9 cellular contexts compared by ENCODE assay signal in the genomic region with DNA sequence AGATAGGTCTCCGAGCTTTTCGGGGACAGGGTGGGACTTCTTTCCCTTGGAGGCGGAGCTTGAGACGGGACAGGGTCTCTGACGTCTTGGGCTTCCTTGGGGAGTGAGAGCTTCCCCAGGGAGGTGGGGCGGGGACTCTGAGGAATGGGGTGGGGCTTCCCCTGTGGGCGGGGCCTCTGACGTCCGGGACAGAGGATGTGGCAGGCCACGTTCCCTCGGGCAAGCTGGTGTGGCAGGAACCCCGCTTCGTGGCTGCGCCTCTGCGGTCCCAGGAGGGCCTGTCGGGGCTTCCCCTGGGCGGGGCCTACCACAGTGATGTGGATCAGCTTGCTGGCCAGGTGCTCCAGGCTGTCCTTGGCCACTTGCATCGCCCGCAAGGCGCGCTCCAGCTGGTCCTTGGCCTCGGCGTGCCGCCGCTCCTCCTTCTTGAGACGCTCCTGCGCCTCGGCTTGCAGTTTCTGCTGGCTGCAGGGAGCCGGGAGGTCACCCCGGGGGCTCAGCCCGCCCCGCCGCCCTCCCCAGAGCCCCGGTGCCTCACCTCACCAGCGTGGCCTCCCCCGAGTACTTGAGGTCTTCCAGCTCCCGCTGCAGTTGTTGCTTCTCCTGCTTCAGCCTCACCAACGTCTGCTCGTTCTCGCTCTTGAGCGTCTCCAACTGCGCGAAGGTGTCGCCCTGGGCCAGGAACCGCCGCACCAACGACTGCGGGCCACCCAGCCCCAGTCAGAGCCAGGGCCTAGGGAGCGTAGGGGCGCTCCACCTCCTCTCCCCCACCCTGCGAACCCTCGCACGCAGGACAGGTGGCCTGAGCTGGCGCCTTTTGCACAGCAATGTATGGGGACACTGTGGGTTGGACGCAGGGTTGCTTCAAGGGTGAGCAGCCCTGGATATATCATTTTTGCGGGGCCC. TPM values are rescaled to one million over a fixed set of nuclear protein-coding genes. Genes with fewer than 3 reads are reported as not detected.
DNase-seq lines count a peak whose midpoint lies in the region; ATAC-seq, FAIRE-seq and TF ChIP-seq lines count a peak whose summit lies in the region.
"Had no signal": no experiment of that assay in that cellular context is flagged by ENCODE, and none has a peak within 500 bp of the region (broad histone marks: within the 10 kb centered on the region; RNA-seq: fewer than 3 reads in every experiment).

No MANE protein-coding gene starts in this region.

- peaks cover 56% of the 10 kb centered on the region for H3K27me3 Mint-ChIP-seq in activated CD4-positive, alpha-beta memory T cell treated with anti-CD3 and anti-CD28 coated beads, Interleukin-2, amount 10 ng/mL, durations not matched to agents 7 days and 5 days

- H3K36me3 Mint-ChIP-seq in activated CD4-positive, alpha-beta memory T cell treated with anti-CD3 and anti-CD28 coated beads, Interleukin-2, amount 10 ng/mL, durations not matched to agents 7 days and 5 days (ENCODE audit: low read depth) = no peaks in the 10 kb centered on the region

- peak; percentile 10 for DNase-seq in NCI-H2107 treated with DMSO at 0.1 percent for 48 hours (lab: John Stamatoyannopoulos, UW; ENCODE audit: unreplicated experiment)
- DNase-seq in NCI-H2107 (lab: John Stamatoyannopoulos, UW) = no peak
- peak; percentile 85 for DNase-seq in activated CD4-positive, alpha-beta memory T cell treated with anti-CD3 and anti-CD28 coated beads, Interleukin-2, amount 10 ng/mL, durations not matched to agents 7 days and 5 days
- peak; percentile 88 to 99 for DNase-seq in H1 (ENCODE audit: low read depth in 1 of 2, low spot score in 2 of 2)
- DNase-seq in stimulated activated CD8-positive, alpha-beta memory T cell treated with anti-CD3 and anti-CD28 coated beads, Interleukin-7, amount 100 ng/mL, for 48 hours (ENCODE audit: extremely low read depth in 1 of 2, low read depth in 1 of 2) = peak; percentile 49 to 74
- no peak for DNase-seq in PC-3

- H3K4me1 Mint-ChIP-seq in activated CD4-positive, alpha-beta memory T cell treated with anti-CD3 and anti-CD28 coated beads, Interleukin-2, amount 10 ng/mL, durations not matched to agents 7 days and 5 days = peaks cover 34% of the 10 kb centered on the region

- H3K18ac ChIP-seq in H1 (ENCODE audit: extremely low read depth, low read length) = peak overlapping the region; percentile 60

- intact Hi-C loops in PC-3 (cut with micrococcal nuclease) = no loop called here

- no TSS peak for BruUV-seq in PC-3 (replicated peaks; lab: Mats Ljungman, UMichigan)

- POLR2A ChIA-PET in activated CD4-positive, alpha-beta memory T cell treated with anti-CD3 and anti-CD28 coated beads, Interleukin-2, amount 10 ng/mL, durations not matched to agents 7 days and 5 days (lab: Charles Lee) = interaction anchor here (0.9 to 2.3 kb wide), 5 partner anchors 13 to 60 kb away, joined by 3 to 7 read pairs (median 4); partner anchors contain the start of genes ODAD3 and PRKCSH
- POLR2A ChIA-PET in H1 (lab: Charles Lee; ENCODE audit: partially characterized antibody) (interaction anchor here (0.9 to 4.9 kb wide), 11 partner anchors 13 to 175 kb away, joined by 3 to 29 read pairs (median 11); partner anchors contain the start of genes ELAVL3, EPOR, ODAD3 and PRKCSH), PC-3 (lab: Charles Lee; ENCODE audit: unreplicated experiment) (no interaction called here)

- H3K4ac ChIP-seq in H1 (replicated peaks; ENCODE audit: insufficient read length, low read depth, low read length) = no peak overlapping the region

- no peaks in the 10 kb centered on the region for H3K36me3 ChIP-seq in HUES64 (ENCODE audit: insufficient read depth, low read length)
- H3K36me3 ChIP-seq in H1 (ENCODE audit: control insufficient read depth in 2 of 4, insufficient read depth in 4 of 4, low read length in 3 of 4) = no peaks in the 10 kb centered on the region
- no peaks in the 10 kb centered on the region for H3K36me3 ChIP-seq in mucosa of stomach (ENCODE audit: control insufficient read depth, insufficient read depth, low read length)
- no peaks in the 10 kb centered on the region for H3K36me3 ChIP-seq in PC-3 (ENCODE audit: low read depth, low read length)

- 0 out of 2 replicates have a peak overlapping the region, but pooled peaks have one; percentile 53 for H2AK5ac ChIP-seq in H1 (ENCODE audit: low read depth, low read length)

- TF ChIP-seq RAD21 in H1 (IDR thresholded peaks at IDR 0.05 in 1 of 2, conservative IDR thresholded peaks at IDR 0.05 in 1 of 2; ENCODE audit: low read depth in 2 of 2, low read length in 2 of 2) = no peak

- H3K4me2 ChIP-seq in H1 (ENCODE audit: insufficient read depth in 1 of 2, low read depth in 2 of 2, low read length in 2 of 2) = peak overlapping the region; percentile 90 to 98
- no peak overlapping the region for H3K4me2 ChIP-seq in PC-3 (ENCODE audit: low read length)

- TF ChIP-seq CTCF in H1 (IDR thresholded peaks at IDR 0.05; ENCODE audit: control extremely low read depth in 1 of 3, insufficient read depth in 1 of 3, low read depth in 1 of 3, low read length in 3 of 3) (no peak), PC-3 (conservative IDR thresholded peaks at IDR 0.05; ENCODE audit: low read depth, low read length) (no peak)

- H2BK5ac ChIP-seq in H1 (ENCODE audit: low read depth, low read length) = peak overlapping the region; percentile 83; the same call in 1 of the 2 replicates

- peak overlapping the region; percentile 84; the same call in 1 of the 2 replicates for H2BK12ac ChIP-seq in H1 (ENCODE audit: low read depth, low read length)

- CTCF ChIA-PET in activated CD4-positive, alpha-beta memory T cell treated with anti-CD3 and anti-CD28 coated beads, Interleukin-2, amount 10 ng/mL, durations not matched to agents 7 days and 5 days (lab: Charles Lee) = interaction anchor here (0.6 to 1.8 kb wide), 7 partner anchors 13 to 208 kb away, joined by 3 to 8 read pairs (median 4); partner anchors contain the start of genes ODAD3, PRKCSH and SWSAP1
- CTCF ChIA-PET in H1 (lab: Charles Lee; ENCODE audit: partially characterized antibody) (interaction anchor here (0.6 to 13.7 kb wide), 5 partner anchors 9 to 60 kb away, joined by 3 to 197 read pairs (median 6); partner anchors contain the start of genes EPOR, ODAD3, PRKCSH and SWSAP1), PC-3 (lab: Charles Lee) (no interaction called here)

- H2BK15ac ChIP-seq in H1 (ENCODE audit: low read length) = peak overlapping the region; percentile 46; the same call in 1 of the 2 replicates

- H3K9me3 ChIP-seq in HUES64 (ENCODE audit: insufficient read depth, low read depth, low read length) = no peaks in the 10 kb centered on the region
- H3K9me3 ChIP-seq in H1 (ENCODE audit: insufficient read depth in 2 of 2, low read depth in 1 of 2, low read length in 1 of 2) = no peaks in the 10 kb centered on the region
- H3K9me3 ChIP-seq in mucosa of stomach (ENCODE audit: control insufficient read depth, low read length) = no peaks in the 10 kb centered on the region
- H3K9me3 ChIP-seq in PC-3 (ENCODE audit: low read length) = no peaks in the 10 kb centered on the region

- H3K4me3 ChIP-seq in HUES64 (ENCODE audit: low read length) (peak overlapping the region; percentile 54), H1 (ENCODE audit: extremely low read depth in 1 of 4, insufficient read depth in 2 of 4, low read depth in 3 of 4, low read length in 4 of 4) (peak overlapping the region; percentile 37 to 76 (median 53)), mucosa of stomach (ENCODE audit: low read length) (peak overlapping the region; percentile 9), PC-3 (ENCODE audit: low read length) (no peak overlapping the region)

- H2BK120ac ChIP-seq in H1 (replicated peaks; ENCODE audit: low read depth, low read length) = no peak overlapping the region

- peak in 1 of 2 experiments; percentile 60; a peak in 2 of 3 replicates for TF ChIP-seq POLR2A in H1 (IDR thresholded peaks at IDR 0.05; ENCODE audit: control extremely low read depth in 1 of 2, low read depth in 2 of 2, low read length in 2 of 2)

- peaks cover 3% of the 10 kb centered on the region; the same call in 1 of the 2 replicates for H3K79me1 ChIP-seq in H1 (ENCODE audit: low read depth, low read length)

- H3K23me2 ChIP-seq in H1 (ENCODE audit: low read depth, low read length) = peaks cover 34% of the 10 kb centered on the region

- H2BK20ac ChIP-seq in H1 (ENCODE audit: low read length) = peak overlapping the region; percentile 32; the same call in 1 of the 2 replicates

- H3K79me2 ChIP-seq in H1 (ENCODE audit: control insufficient read depth in 1 of 2, insufficient read depth in 2 of 2, low read length in 2 of 2) (no peaks in the 10 kb centered on the region), PC-3 (ENCODE audit: low read length) (no peaks in the 10 kb centered on the region)

- H3K9me3 Mint-ChIP-seq in activated CD4-positive, alpha-beta memory T cell treated with anti-CD3 and anti-CD28 coated beads, Interleukin-2, amount 10 ng/mL, durations not matched to agents 7 days and 5 days = no peaks in the 10 kb centered on the region

- H3F3A ChIP-seq in PC-3 (ENCODE audit: low read length, unreplicated experiment) = no peaks in the 10 kb centered on the region

- peak overlapping the region; percentile 75; the same call in 1 of the 2 replicates for H4K8ac ChIP-seq in H1 (ENCODE audit: extremely low read depth, insufficient read depth, low read length)

- H3K9ac ChIP-seq in HUES64 (ENCODE audit: low read depth, low read length) (peak overlapping the region; percentile 31; the same call in 1 of the 2 replicates), H1 (replicated peaks in 1 of 4; ENCODE audit: extremely low read depth in 1 of 4, low read depth in 3 of 4, low read length in 3 of 4) (peak overlapping the region in 3 of 4 experiments; percentile 0 to 20 (median 20); a peak in 4 of 7 replicates), mucosa of stomach (ENCODE audit: low read length) (peak overlapping the region; percentile 39), PC-3 (ENCODE audit: low read length) (no peak overlapping the region)

- H3K27me3 ChIP-seq in HUES64 (ENCODE audit: insufficient read depth, low read length) (peaks cover 70% of the 10 kb centered on the region), H1 (replicated peaks in 1 of 4; ENCODE audit: control insufficient read depth in 3 of 4, extremely low read depth in 1 of 4, insufficient read depth in 3 of 4, low read length in 3 of 4) (peaks cover 2 to 28% (median 21%) of the 10 kb centered on the region in 4 experiments), mucosa of stomach (ENCODE audit: control insufficient read depth, insufficient read depth, low read length) (peaks cover 53% of the 10 kb centered on the region), PC-3 (ENCODE audit: low read length) (no peaks in the 10 kb centered on the region)

- peak overlapping the region; percentile 82; the same call in 1 of the 2 replicates for H2AFZ ChIP-seq in H1 (ENCODE audit: low read length)
- H2AFZ ChIP-seq in PC-3 (ENCODE audit: low read length) = no peak overlapping the region

- peak; percentile 62 for FAIRE-seq in H1 (lab: Jason Lieb, UNC)

- H3K9me2 ChIP-seq in PC-3 (replicated peaks; ENCODE audit: low read length) = no peaks in the 10 kb centered on the region

- H4K91ac ChIP-seq in H1 (replicated peaks; ENCODE audit: insufficient read length, low read length) = peak overlapping the region; percentile 70

- no peak overlapping the region for H3K27ac Mint-ChIP-seq in activated CD4-positive, alpha-beta memory T cell treated with anti-CD3 and anti-CD28 coated beads, Interleukin-2, amount 10 ng/mL, durations not matched to agents 7 days and 5 days

- H3K56ac ChIP-seq in H1 (replicated peaks; ENCODE audit: insufficient read length, low read depth, low read length) = no peak overlapping the region

- H3K14ac ChIP-seq in H1 (ENCODE audit: insufficient read length) = no peak overlapping the region

- peak overlapping the region; percentile 58 for H3K4me3 Mint-ChIP-seq in activated CD4-positive, alpha-beta memory T cell treated with anti-CD3 and anti-CD28 coated beads, Interleukin-2, amount 10 ng/mL, durations not matched to agents 7 days and 5 days

- no peak for ATAC-seq in PC-3

- no peak for TF ChIP-seq EP300 in H1 (IDR thresholded peaks at IDR 0.05; ENCODE audit: borderline replicate concordance in 1 of 2, low read depth in 2 of 2, low read length in 2 of 2)

- H3K4me1 ChIP-seq in HUES64 (ENCODE audit: insufficient read depth, low read length) (peaks cover 4% of the 10 kb centered on the region; the same call in 1 of the 2 replicates), H1 (replicated peaks in 1 of 4; ENCODE audit: control insufficient read depth in 3 of 4, insufficient read depth in 4 of 4, low read length in 3 of 4) (peaks cover 0 to 14% (median 12%) of the 10 kb centered on the region in 4 experiments; a peak in 5 of 7 replicates), mucosa of stomach (ENCODE audit: control insufficient read depth, insufficient read depth, low read length) (peaks cover 35% of the 10 kb centered on the region), PC-3 (ENCODE audit: insufficient read depth, low read length) (no peaks in the 10 kb centered on the region)

- no peak overlapping the region; the same call in 1 of the 2 replicates for H3K27ac ChIP-seq in HUES64 (ENCODE audit: low read depth, low read length)
- no peak overlapping the region for H3K27ac ChIP-seq in H1 (ENCODE audit: low read depth, low read length)
- no peak overlapping the region for H3K27ac ChIP-seq in PC-3 (ENCODE audit: low read length)
- H3K27ac ChIP-seq: C4-2B had no signal

- H3K23ac ChIP-seq in H1 (ENCODE audit: insufficient read length) = no peak overlapping the region

- H4K20me1 ChIP-seq in H1 (replicated peaks in 1 of 2; ENCODE audit: control insufficient read depth in 1 of 2, insufficient read depth in 2 of 2, low read length in 2 of 2) (no peaks in the 10 kb centered on the region), PC-3 (ENCODE audit: low read length) (no peaks in the 10 kb centered on the region)

- WGBS in HUES64 = 12% methylated on average over 56 of the region's 56 CpGs
- WGBS in H1 (ENCODE audit: extremely low coverage in 1 of 2, insufficient coverage in 1 of 2, insufficient read length in 1 of 2, insufficient replicate concordance in 2 of 2, low coverage in 1 of 2, low lambda C conversion rate in 2 of 2, missing lambda C conversion rate in 1 of 2), 2 experiments = 13% methylated on average over 47 of the region's 56 CpGs; no CpG with 5 or more reads in 1 of the 2 experiments

- H4K5ac ChIP-seq in H1 (ENCODE audit: insufficient read length, low read depth, low read length) = no peak overlapping the region

RNA-seq across cellular contexts. Expression of gene RGL3, which starts 3.3 kb away (rescaled TPM):
- polyA plus RNA-seq in HUES64 (2013, experiment 1 of 2) = 9.8 TPM
- 12.3 TPM for polyA plus RNA-seq in HUES64 (2013, experiment 2 of 2)
- total RNA-seq in activated CD4-positive, alpha-beta memory T cell treated with anti-CD3 and anti-CD28 coated beads, Interleukin-2, amount 10 ng/mL, durations not matched to agents 7 days and 5 days = not detected
- 40.9 and 47.8 TPM in 2 replicates for total RNA-seq in H1 (2021; fragmentation: NEBNext Ultra II Directional; extraction: Animal tissue kit (Norgen Biotek cat#: 25700))
- polyA plus RNA-seq in H1 (2011; rRNA removed) = 36.9 and 78.7 TPM in 2 replicates
- polyA plus RNA-seq in H1 (2011; cell fraction: cytosol; rRNA removed) = 38.6 TPM
- polyA plus RNA-seq in H1 (2011; cell fraction: nucleus; rRNA removed) = 197 TPM
- polyA plus RNA-seq in H1 (2012, experiment 1 of 2) = 64.9 to 73.8 TPM (median 68.2 TPM) in 4 replicates
- polyA plus RNA-seq in H1 (2012, experiment 2 of 2) = 31.6 TPM
- 47.6 TPM for polyA plus RNA-seq in H1 (2013, experiment 1 of 2)
- 46.6 TPM for polyA plus RNA-seq in H1 (2013, experiment 2 of 2)
- 11.1 and 14.8 TPM in 2 replicates for polyA minus RNA-seq in H1 (2011; rRNA and poly(A)+ RNA removed)
- 29.8 TPM for polyA minus RNA-seq in H1 (2011; cell fraction: cytosol; rRNA and poly(A)+ RNA removed)
- 57.1 TPM for polyA minus RNA-seq in H1 (2011; cell fraction: nucleus; rRNA and poly(A)+ RNA removed)
- 23.5 and 24.2 TPM in 2 replicates for total RNA-seq in PC-3 (2014; rRNA removed)

RNA-seq across cellular contexts. Expression of gene ODAD3, which starts 12.5 kb away (rescaled TPM):
- polyA plus RNA-seq in HUES64 (2013, experiment 1 of 2) = 0.20 TPM
- 0.76 TPM for polyA plus RNA-seq in HUES64 (2013, experiment 2 of 2)
- not detected for total RNA-seq in activated CD4-positive, alpha-beta memory T cell treated with anti-CD3 and anti-CD28 coated beads, Interleukin-2, amount 10 ng/mL, durations not matched to agents 7 days and 5 days
- 1.6 and 2.2 TPM in 2 replicates for total RNA-seq in H1 (2021; fragmentation: NEBNext Ultra II Directional; extraction: Animal tissue kit (Norgen Biotek cat#: 25700))
- 2.1 and 4.4 TPM in 2 replicates for polyA plus RNA-seq in H1 (2011; rRNA removed)
- polyA plus RNA-seq in H1 (2011; cell fraction: cytosol; rRNA removed) = 3.0 TPM
- 2.9 TPM for polyA plus RNA-seq in H1 (2011; cell fraction: nucleus; rRNA removed)
- polyA plus RNA-seq in H1 (2012, experiment 1 of 2) = 2.2 to 3.8 TPM (median 3.1 TPM) in 4 replicates
- 2.0 TPM for polyA plus RNA-seq in H1 (2012, experiment 2 of 2)
- 4.0 TPM for polyA plus RNA-seq in H1 (2013, experiment 1 of 2)
- polyA plus RNA-seq in H1 (2013, experiment 2 of 2) = 4.2 TPM
- polyA minus RNA-seq in H1 (2011; rRNA and poly(A)+ RNA removed) = 0.24 and 0.25 TPM in 2 replicates
- polyA minus RNA-seq in H1 (2011; cell fraction: cytosol; rRNA and poly(A)+ RNA removed) = 0.95 TPM
- polyA minus RNA-seq in H1 (2011; cell fraction: nucleus; rRNA and poly(A)+ RNA removed) = 0.30 TPM
- total RNA-seq in PC-3 (2014; rRNA removed) = 0.52 and 3.9 TPM in 2 replicates

RNA-seq across cellular contexts. Expression of gene PRKCSH, which starts 13.0 kb away (rescaled TPM):
- 224 TPM for polyA plus RNA-seq in HUES64 (2013, experiment 1 of 2)
- polyA plus RNA-seq in HUES64 (2013, experiment 2 of 2) = 245 TPM
- total RNA-seq in activated CD4-positive, alpha-beta memory T cell treated with anti-CD3 and anti-CD28 coated beads, Interleukin-2, amount 10 ng/mL, durations not matched to agents 7 days and 5 days = 100 to 1,000 TPM; 315 to 318 TPM
- total RNA-seq in H1 (2021; fragmentation: NEBNext Ultra II Directional; extraction: Animal tissue kit (Norgen Biotek cat#: 25700)) = 337 and 341 TPM in 2 replicates
- 97.2 and 267 TPM in 2 replicates for polyA plus RNA-seq in H1 (2011; rRNA removed)
- polyA plus RNA-seq in H1 (2011; cell fraction: cytosol; rRNA removed) = 109 TPM
- polyA plus RNA-seq in H1 (2011; cell fraction: nucleus; rRNA removed) = 496 TPM
- 197 to 438 TPM (median 349 TPM) in 4 replicates for polyA plus RNA-seq in H1 (2012, experiment 1 of 2)
- polyA plus RNA-seq in H1 (2012, experiment 2 of 2) = 305 TPM
- 349 TPM for polyA plus RNA-seq in H1 (2013, experiment 1 of 2)
- 317 TPM for polyA plus RNA-seq in H1 (2013, experiment 2 of 2)
- polyA minus RNA-seq in H1 (2011; rRNA and poly(A)+ RNA removed) = 114 and 172 TPM in 2 replicates
- 276 TPM for polyA minus RNA-seq in H1 (2011; cell fraction: cytosol; rRNA and poly(A)+ RNA removed)
- polyA minus RNA-seq in H1 (2011; cell fraction: nucleus; rRNA and poly(A)+ RNA removed) = 164 TPM
- total RNA-seq in PC-3 (2014; rRNA removed) = 222 and 266 TPM in 2 replicates

RNA-seq across cellular contexts. Expression of gene EPOR, which starts 38.3 kb away (rescaled TPM):
- 4.4 TPM for polyA plus RNA-seq in HUES64 (2013, experiment 1 of 2)
- polyA plus RNA-seq in HUES64 (2013, experiment 2 of 2) = 4.7 TPM
- total RNA-seq in activated CD4-positive, alpha-beta memory T cell treated with anti-CD3 and anti-CD28 coated beads, Interleukin-2, amount 10 ng/mL, durations not matched to agents 7 days and 5 days = 10 to 100 TPM; 10.0 to 10.2 TPM
- 13.1 and 13.9 TPM in 2 replicates for total RNA-seq in H1 (2021; fragmentation: NEBNext Ultra II Directional; extraction: Animal tissue kit (Norgen Biotek cat#: 25700))
- polyA plus RNA-seq in H1 (2011; rRNA removed) = 23.4 and 32.3 TPM in 2 replicates
- 19.0 TPM for polyA plus RNA-seq in H1 (2011; cell fraction: cytosol; rRNA removed)
- 55.0 TPM for polyA plus RNA-seq in H1 (2011; cell fraction: nucleus; rRNA removed)
- 12.4 to 18.7 TPM (median 16.6 TPM) in 4 replicates for polyA plus RNA-seq in H1 (2012, experiment 1 of 2)
- polyA plus RNA-seq in H1 (2012, experiment 2 of 2) = 16.9 TPM
- polyA plus RNA-seq in H1 (2013, experiment 1 of 2) = 11.1 TPM
- polyA plus RNA-seq in H1 (2013, experiment 2 of 2) = 11.9 TPM
- 6.0 and 6.9 TPM in 2 replicates for polyA minus RNA-seq in H1 (2011; rRNA and poly(A)+ RNA removed)
- polyA minus RNA-seq in H1 (2011; cell fraction: cytosol; rRNA and poly(A)+ RNA removed) = 13.9 TPM
- polyA minus RNA-seq in H1 (2011; cell fraction: nucleus; rRNA and poly(A)+ RNA removed) = 11.4 TPM
- total RNA-seq in PC-3 (2014; rRNA removed) = 23.0 and 23.2 TPM in 2 replicates

RNA-seq across cellular contexts. Expression of gene SWSAP1, which starts 48.0 kb away (rescaled TPM):
- 3.6 TPM for polyA plus RNA-seq in HUES64 (2013, experiment 1 of 2)
- 3.0 TPM for polyA plus RNA-seq in HUES64 (2013, experiment 2 of 2)
- total RNA-seq in activated CD4-positive, alpha-beta memory T cell treated with anti-CD3 and anti-CD28 coated beads, Interleukin-2, amount 10 ng/mL, durations not matched to agents 7 days and 5 days = 1 to 10 TPM; 2.6 to 2.9 TPM
- total RNA-seq in H1 (2021; fragmentation: NEBNext Ultra II Directional; extraction: Animal tissue kit (Norgen Biotek cat#: 25700)) = 3.1 and 3.2 TPM in 2 replicates
- polyA plus RNA-seq in H1 (2011; rRNA removed) = 5.1 and 5.2 TPM in 2 replicates
- 3.7 TPM for polyA plus RNA-seq in H1 (2011; cell fraction: cytosol; rRNA removed)
- 3.3 TPM for polyA plus RNA-seq in H1 (2011; cell fraction: nucleus; rRNA removed)
- 2.0 to 4.0 TPM (median 3.5 TPM) in 4 replicates for polyA plus RNA-seq in H1 (2012, experiment 1 of 2)
- 3.0 TPM for polyA plus RNA-seq in H1 (2012, experiment 2 of 2)
- polyA plus RNA-seq in H1 (2013, experiment 1 of 2) = 4.8 TPM
- 4.5 TPM for polyA plus RNA-seq in H1 (2013, experiment 2 of 2)
- polyA minus RNA-seq in H1 (2011; rRNA and poly(A)+ RNA removed) = 0.76 and 1.2 TPM in 2 replicates
- polyA minus RNA-seq in H1 (2011; cell fraction: cytosol; rRNA and poly(A)+ RNA removed) = 2.0 TPM
- polyA minus RNA-seq in H1 (2011; cell fraction: nucleus; rRNA and poly(A)+ RNA removed) = 2.6 TPM
- total RNA-seq in PC-3 (2014; rRNA removed) = 5.2 and 6.1 TPM in 2 replicates

Comparison
In these comparisons a context has a peak if more than half of its experiments do, and no peak if none do; other contexts are left out.
1. DNase-seq: peak in NCI-H2107 treated with DMSO at 0.1 percent for 48 hours (single experiment), activated CD4-positive, alpha-beta memory T cell treated with anti-CD3 and anti-CD28 coated beads, Interleukin-2, amount 10 ng/mL, durations not matched to agents 7 days and 5 days (single experiment), H1 (2 of 2) and stimulated activated CD8-positive, alpha-beta memory T cell treated with anti-CD3 and anti-CD28 coated beads, Interleukin-7, amount 100 ng/mL, for 48 hours (2 of 2); none in NCI-H2107 (single experiment) and PC-3 (single experiment).
2. RNA of gene RGL3, which starts 3.3 kb away (total RNA-seq): 40.9 to 47.8 TPM in H1 and 23.5 to 24.2 TPM in PC-3; not detected in activated CD4-positive, alpha-beta memory T cell treated with anti-CD3 and anti-CD28 coated beads, Interleukin-2, amount 10 ng/mL, durations not matched to agents 7 days and 5 days; every median in the first group is over 10 times any median in the second.